17 cellular contexts compared by ENCODE assay signal in genomic region chr3:106249159-106249558, GRCh38.
A peak's percentile ranks its signal among the peaks of the same experiment; 100 is the strongest.
DNase-seq lines count a peak whose midpoint lies in the region; FAIRE-seq and TF ChIP-seq lines count a peak whose summit lies in the region.
"Had no signal": no experiment of that assay in that cellular context is flagged by ENCODE, and none has a peak within 500 bp of the region (broad histone marks: within the 10 kb centered on the region; RNA-seq: fewer than 3 reads in every experiment).

No MANE protein-coding gene starts in this region.

- H3K4me3 ChIP-seq in astrocyte of the spinal cord (ENCODE audit: low read depth, low read length) (no peak overlapping the region), Peyer's patch (no peak overlapping the region)
- H3K4me3 ChIP-seq: gastroesophageal sphincter had no signal

- DNase-seq in DMS53 (lab: John Stamatoyannopoulos, UW): peak; percentile 67
- DNase-seq in HuH-7 (ENCODE audit: low spot score): peak; percentile 14
- peak; percentile 13 for DNase-seq in astrocyte of the spinal cord (ENCODE audit: low read depth, low spot score)
- peak; percentile 84 for DNase-seq in iris pigment epithelial cell (ENCODE audit: low read depth)
- DNase-seq in AG20443 (ENCODE audit: low spot score): no peak
- no peak for DNase-seq in nucleus accumbens (lab: John Stamatoyannopoulos, UW)
- DNase-seq in Peyer's patch: no peak
- DNase-seq in HTR-8/SVneo (ENCODE audit: insufficient read length, low spot score): no peak
- DNase-seq: activated CD4-positive, alpha-beta T cell treated with anti-CD3 and anti-CD28 coated beads for 48 hours; activated gamma-delta T cell treated with Interleukin-2 at 50 U/mL for 16 hours; amygdala; effector memory CD8-positive, alpha-beta T cell; GDM1; NCI-H187; stimulated activated CD4-positive, alpha-beta T cell treated with anti-CD3 and anti-CD28 coated beads, Interleukin-2, amount 100 ng/mL, for 24 hours had no signal

- TF ChIP-seq CTCF in astrocyte of the spinal cord (IDR thresholded peaks at IDR 0.05; ENCODE audit: low read depth, low read length) (no peak), Peyer's patch (IDR thresholded peaks at IDR 0.05) (no peak)

- no peak overlapping the region for H3K27ac ChIP-seq in Peyer's patch
- H3K27ac ChIP-seq: gastroesophageal sphincter had no signal

- in situ Hi-C loops in astrocyte of the spinal cord (cut with HindIII; ENCODE audit: low sequenced_read_pairs): no loop called here

- peaks cover 0 to 7% (median 0%) of the 10 kb centered on the region in 4 donors for H3K9me3 ChIP-seq in Peyer's patch
- H3K9me3 ChIP-seq: gastroesophageal sphincter had no signal

- no peak for FAIRE-seq in HTR-8/SVneo (lab: Jason Lieb, UNC)
- FAIRE-seq: GM12892 had no signal

- no peak for TF ChIP-seq POLR2A in Peyer's patch (IDR thresholded peaks at IDR 0.05)

- H3K27me3 ChIP-seq in Peyer's patch: no peaks in the 10 kb centered on the region
- H3K27me3 ChIP-seq: gastroesophageal sphincter had no signal

- no peaks in the 10 kb centered on the region for H3K36me3 ChIP-seq in Peyer's patch
- H3K36me3 ChIP-seq: gastroesophageal sphincter had no signal

- no peaks in the 10 kb centered on the region for H3K4me1 ChIP-seq in Peyer's patch
- H3K4me1 ChIP-seq: gastroesophageal sphincter had no signal

Comparison
In these comparisons a context has a peak if more than half of its experiments do, and no peak if none do; other contexts are left out.
1. DNase-seq: peak in DMS53 (single experiment), HuH-7 (single experiment), astrocyte of the spinal cord (single experiment) and iris pigment epithelial cell (single experiment); none in AG20443 (single experiment), nucleus accumbens (0 of 56), Peyer's patch (0 of 3) and HTR-8/SVneo (single experiment).